ENCODE assay signal across 8 cellular contexts in genomic region chr10:69451209-69451783, GRCh38. TPM values are rescaled to one million over a fixed set of nuclear protein-coding genes. Genes with fewer than 3 reads are reported as not detected.
DNase-seq lines count a peak whose midpoint lies in the region; ATAC-seq and TF ChIP-seq lines count a peak whose summit lies in the region.

TSPAN15 (plus strand) TSS chr10:69451465; CDS start chr10:69451595, 130 bp downstream.

- no peaks in the 10 kb centered on the region for H3K36me3 ChIP-seq in mammary epithelial cell (ENCODE audit: insufficient read depth, low read length)

- H4K20me1 ChIP-seq in mammary epithelial cell (ENCODE audit: insufficient read depth, low read length): no peaks in the 10 kb centered on the region

- dilution Hi-C loops in mammary epithelial cell (cut with HindIII; ENCODE audit: low sequenced_read_pairs): loop anchor here (5.0 kb wide), 1 partner anchor 46 kb away; no protein-coding TSS in a partner anchor

- POLR2A ChIA-PET in WTC11 (lab: Charles Lee): no interaction called here

- intact Hi-C loops in mammary epithelial cell (cut with micrococcal nuclease): no loop called here

- 6% methylated on average over 18 of the region's 45 CpGs for WGBS in mammary epithelial cell (ENCODE audit: low coverage, missing lambda C conversion rate)

- H3K9me3 ChIP-seq in mammary epithelial cell (replicated peaks; ENCODE audit: insufficient read depth, low read length): no peaks in the 10 kb centered on the region

- CTCF ChIA-PET in WTC11 (lab: Charles Lee): interaction anchor here (0.5 to 4.7 kb wide), 23 partner anchors 8 to 656 kb away, joined by 3 to 55 read pairs (median 4); no protein-coding TSS in a partner anchor
- CTCF ChIA-PET in mammary epithelial cell (lab: Charles Lee; ENCODE audit: low non-redundant PET): no interaction called here

- H3K36me3 Mint-ChIP-seq in WTC11: no peaks in the 10 kb centered on the region

- no peak within 1 kb of the TSS for H3K9ac ChIP-seq in mammary epithelial cell (ENCODE audit: insufficient read depth, low read length)

- peaks cover 16% of the 10 kb centered on the region for H3K4me1 ChIP-seq in mammary epithelial cell (ENCODE audit: insufficient read depth, low read length)

- ATAC-seq in HG02870 (IDR thresholded peaks at IDR 0.05; ENCODE audit: unreplicated experiment) (peak; percentile 82), WTC11 (peak; percentile 92), GM18858 (IDR thresholded peaks at IDR 0.05; ENCODE audit: unreplicated experiment) (no peak)

- no TSS peak for BruUV-seq in mammary epithelial cell (replicated peaks; lab: Mats Ljungman, UMichigan)

- peak within 1 kb of the TSS; percentile 87 for H2AFZ ChIP-seq in mammary epithelial cell (ENCODE audit: low read depth, low read length)

- H3K27me3 ChIP-seq in mammary epithelial cell (ENCODE audit: insufficient read depth, low read length): no peaks in the 10 kb centered on the region

- no peaks in the 10 kb centered on the region for H3K9me3 Mint-ChIP-seq in WTC11

- peaks cover 19% of the 10 kb centered on the region for H3K4me1 Mint-ChIP-seq in WTC11

- TF ChIP-seq CTCF in GM12864 (IDR thresholded peaks at IDR 0.05; ENCODE audit: low read depth, low read length, missing control alignments) (no peak), WTC11 (IDR thresholded peaks at IDR 0.05) (no peak), mammary epithelial cell (conservative IDR thresholded peaks at IDR 0.05 in 1 of 2, IDR thresholded peaks at IDR 0.05 in 1 of 2; ENCODE audit: extremely low read depth in 1 of 2, insufficient read depth in 1 of 2, low read depth in 1 of 2, low read length in 2 of 2) (no peak)

- no peak within 1 kb of the TSS for H3K27ac Mint-ChIP-seq in WTC11

- H3K27me3 Mint-ChIP-seq in WTC11 (ENCODE audit: low read depth): peaks cover 70% of the 10 kb centered on the region

- no peak within 1 kb of the TSS for H3K27ac ChIP-seq in mammary epithelial cell (ENCODE audit: insufficient read depth, low read depth, low read length)
- H3K27ac ChIP-seq in skin epidermis: peak within 1 kb of the TSS in 15 of 21 experiments; percentile 2 to 78 (median 50)

- DNase-seq in GM12864 (ENCODE audit: low read depth) (peak; percentile 38), NCI-H2107 (lab: John Stamatoyannopoulos, UW) (peak; percentile 12), WTC11 (ENCODE audit: low spot score) (peak; percentile 95), mammary epithelial cell (peak; percentile 77), iPS-NIHi7 (ENCODE audit: extremely low spot score) (peak; percentile 97)

- H3K4me3 ChIP-seq in GM12864 (ENCODE audit: low read depth, low read length): peak within 1 kb of the TSS; percentile 63
- peak within 1 kb of the TSS; percentile 48 to 54 (median 50) for H3K4me3 ChIP-seq in mammary epithelial cell (replicated peaks in 1 of 3; ENCODE audit: insufficient read depth in 1 of 3, low read depth in 2 of 3, low read length in 3 of 3)
- H3K4me3 ChIP-seq in skin epidermis: peak within 1 kb of the TSS; percentile 41 to 75 (median 55)

- H3K4me2 ChIP-seq in mammary epithelial cell (ENCODE audit: insufficient read depth, low read depth, low read length): peak within 1 kb of the TSS; percentile 95

- in situ Hi-C loops in mammary epithelial cell (cut with MboI; ENCODE audit: low sequenced_read_pairs in 2 of 2): no loop called here

- H3K79me2 ChIP-seq in mammary epithelial cell (ENCODE audit: insufficient read depth, low read length): no peaks in the 10 kb centered on the region

- H3K4me3 Mint-ChIP-seq in WTC11: peak within 1 kb of the TSS; percentile 77

TF ChIP-seq in WTC11, 78 proteins besides CTCF, POLR2A, EP300 and RAD21:
- TF ChIP-seq SMAD3 (CRISPR knock-in tag; IDR thresholded peaks at IDR 0.05; ENCODE audit: borderline replicate concordance): no peak
- TF ChIP-seq SP1 (CRISPR knock-in tag; conservative IDR thresholded peaks at IDR 0.05): peak; percentile 81; the same call in 1 of the 2 replicates
- 0 out of 2 replicates have a peak, but pooled peaks have one; percentile 4 for TF ChIP-seq ZBTB43 (CRISPR knock-in tag; IDR thresholded peaks at IDR 0.05)
- TF ChIP-seq ARID4B (CRISPR knock-in tag; IDR thresholded peaks at IDR 0.05; ENCODE audit: borderline replicate concordance): no peak
- TF ChIP-seq FOXP1 (CRISPR knock-in tag; IDR thresholded peaks at IDR 0.05; ENCODE audit: borderline replicate concordance): no peak
- no peak for TF ChIP-seq EMX1 (CRISPR knock-in tag; IDR thresholded peaks at IDR 0.05)
- TF ChIP-seq NFYB (CRISPR knock-in tag; conservative IDR thresholded peaks at IDR 0.05; ENCODE audit: low read depth): peak; percentile 96
- no peak for TF ChIP-seq ATF2 (CRISPR knock-in tag; IDR thresholded peaks at IDR 0.05; ENCODE audit: borderline replicate concordance, low read depth)
- TF ChIP-seq IRF1 (CRISPR knock-in tag; IDR thresholded peaks at IDR 0.05): no peak
- no peak for TF ChIP-seq JUN (CRISPR knock-in tag; IDR thresholded peaks at IDR 0.05)
- no peak for TF ChIP-seq CBFB (CRISPR knock-in tag; IDR thresholded peaks at IDR 0.05; ENCODE audit: low read depth)
- no peak for TF ChIP-seq TP53 (CRISPR knock-in tag; IDR thresholded peaks at IDR 0.05)
- no peak for TF ChIP-seq NFE2L1 (CRISPR knock-in tag; IDR thresholded peaks at IDR 0.05)

RNA-seq across cellular contexts. Expression of gene TSPAN15, which starts in this region (rescaled TPM):
- total RNA-seq in WTC11 (2021) (8.3 to 10.4 TPM (median 10.1 TPM) in 3 replicates), mammary epithelial cell (1 to 10 TPM in 1 of 2 donors, under 1 TPM in 1; 0.64 to 1.5 TPM)
- polyA plus RNA-seq in mammary epithelial cell: 1.8 TPM
- not detected for polyA minus RNA-seq in mammary epithelial cell

Comparison
In these comparisons a context has a peak if more than half of its experiments do, and no peak if none do; other contexts are left out.
1. DNase-seq: peak in every context shown above with its lines; median percentile 97 in iPS-NIHi7; 95 in WTC11; 77 in mammary epithelial cell; 38 in GM12864; 12 in NCI-H2107.